Comparison of ENCODE assay signal across 8 cellular contexts in genomic region chr10:24900888-24901685, GRCh38. TPM values are rescaled to one million over a fixed set of nuclear protein-coding genes. Genes with fewer than 3 reads are reported as not detected.
DNase-seq lines count a peak whose midpoint lies in the region; ATAC-seq and TF ChIP-seq lines count a peak whose summit lies in the region.

No MANE protein-coding gene starts in this region.

- H3K36me3 ChIP-seq in KMS-11 (ENCODE audit: insufficient read depth): no peaks in the 10 kb centered on the region
- H3K36me3 ChIP-seq in upper lobe of right lung: no peaks in the 10 kb centered on the region

- TF ChIP-seq CTCF in GM13976 (IDR thresholded peaks at IDR 0.05; ENCODE audit: borderline replicate concordance, control extremely low read depth, extremely low read depth, insufficient read depth, missing control alignments) (no peak), KMS-11 (conservative IDR thresholded peaks at IDR 0.05; ENCODE audit: low read depth, low read length) (no peak), upper lobe of right lung (IDR thresholded peaks at IDR 0.05) (no peak), lower leg skin (IDR thresholded peaks at IDR 0.05) (no peak)

- H3K79me2 ChIP-seq in KMS-11 (ENCODE audit: insufficient read depth, low read depth): no peaks in the 10 kb centered on the region

- no peak overlapping the region for H3K4me3 ChIP-seq in KMS-11 (IDR thresholded peaks at IDR 0.05; ENCODE audit: insufficient read depth, low read depth, low read length)
- no peak overlapping the region for H3K4me3 ChIP-seq in upper lobe of right lung
- no peak overlapping the region for H3K4me3 ChIP-seq in lower leg skin (ENCODE audit: low read depth, poor library complexity, severe bottlenecking)

- DNase-seq in GM13976 (ENCODE audit: low spot score) (peak; percentile 60), fibroblast of peridontal ligament (ENCODE audit: extremely low read depth) (peak; percentile 39), upper lobe of right lung (no peak), dermis blood vessel endothelial cell (no peak), lower leg skin (ENCODE audit: low spot score in 2 of 2) (no peak), hepatic stellate cell (ENCODE audit: low spot score) (no peak)

- in situ Hi-C loops in GM13976 (cut with MboI; ENCODE audit: low sequenced_read_pairs, unreplicated experiment): no loop called here

- ATAC-seq in GM21576 (IDR thresholded peaks at IDR 0.05; ENCODE audit: unreplicated experiment) (peak; percentile 83), upper lobe of right lung (peak; percentile 72)

- no peaks in the 10 kb centered on the region for H3K27me3 ChIP-seq in KMS-11 (ENCODE audit: insufficient read depth, low read depth)
- no peaks in the 10 kb centered on the region for H3K27me3 ChIP-seq in upper lobe of right lung

- peak overlapping the region; percentile 37 for H3K9ac ChIP-seq in KMS-11

- no peaks in the 10 kb centered on the region for H4K20me1 ChIP-seq in KMS-11 (ENCODE audit: insufficient read depth)

- H3K4me2 ChIP-seq in KMS-11: peak overlapping the region; percentile 80

- H3K4me1 ChIP-seq in KMS-11 (ENCODE audit: low read depth, poor library complexity, severe bottlenecking): peaks cover 60% of the 10 kb centered on the region
- peaks cover 20% of the 10 kb centered on the region for H3K4me1 ChIP-seq in upper lobe of right lung

- WGBS in lower leg skin, 2 donors: 77% methylated on average over 7 of the region's 7 CpGs

- no peaks in the 10 kb centered on the region for H3K9me3 ChIP-seq in upper lobe of right lung

- no peak for TF ChIP-seq POLR2A in lower leg skin (IDR thresholded peaks at IDR 0.05)

- H3K27ac ChIP-seq in KMS-11 (peak overlapping the region; percentile 91), upper lobe of right lung (no peak overlapping the region)

- H2AFZ ChIP-seq in KMS-11 (ENCODE audit: low read depth): peak overlapping the region; percentile 45

- intact Hi-C loops in upper lobe of right lung (cut with DNase I) (no loop called here), lower leg skin (cut with DNase I; ENCODE audit: low total_unique reads) (loop anchor here (5.0 kb wide), 1 partner anchor 1026 kb away; no protein-coding TSS in a partner anchor)

RNA-seq across cellular contexts. Expression of gene PRTFDC1, which starts 51.3 kb away (rescaled TPM):
- total RNA-seq in upper lobe of right lung: 2.7 TPM
- 8.0 and 13.2 TPM in 2 replicates for total RNA-seq in dermis blood vessel endothelial cell
- total RNA-seq in lower leg skin: 1 to 10 TPM in 1 of 4 donors, under 1 TPM in 1, not detected in 2; 0.45 to 1.3 TPM

Comparison
In these comparisons a context has a peak if more than half of its experiments do, and no peak if none do; other contexts are left out.
1. DNase-seq: peak in GM13976 (single experiment) and fibroblast of peridontal ligament (single experiment); none in upper lobe of right lung (single experiment), dermis blood vessel endothelial cell (single experiment), lower leg skin (0 of 2) and hepatic stellate cell (single experiment).